17 cellular contexts compared by ENCODE assay signal in the genomic region with DNA sequence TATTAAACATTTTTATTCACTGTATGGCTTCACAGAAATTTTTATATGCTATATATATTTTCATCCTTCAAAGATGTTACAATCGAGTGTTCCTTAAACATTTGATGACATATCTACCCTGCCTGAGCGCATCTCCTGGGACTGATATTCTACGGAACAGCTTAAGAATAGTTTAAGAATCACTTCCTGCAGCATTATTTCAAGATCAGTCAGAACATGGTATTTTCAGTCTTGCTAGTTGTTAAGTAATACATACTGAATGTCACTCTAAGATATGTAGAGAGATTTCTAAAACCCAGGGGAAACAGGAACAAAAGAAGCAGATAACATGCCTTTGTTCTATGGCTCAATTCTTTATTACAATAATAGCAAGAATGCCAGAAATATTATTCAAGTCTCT. TPM values are rescaled to one million over a fixed set of nuclear protein-coding genes. Genes with fewer than 3 reads are reported as not detected.
DNase-seq lines count a peak whose midpoint lies in the region; ATAC-seq and TF ChIP-seq lines count a peak whose summit lies in the region.
"Had no signal": no experiment of that assay in that cellular context is flagged by ENCODE, and none has a peak within 500 bp of the region (broad histone marks: within the 10 kb centered on the region; RNA-seq: fewer than 3 reads in every experiment).

No MANE protein-coding gene starts in this region.

- peaks cover 33 to 64% of the 10 kb centered on the region in 2 experiments for H3K79me1 ChIP-seq in IMR-90 (ENCODE audit: low read depth in 1 of 2, low read length in 2 of 2)
- H3K79me1 ChIP-seq in H9 (ENCODE audit: insufficient read depth, low read depth, low read length, poor library complexity, severe bottlenecking), result no peaks in the 10 kb centered on the region

- H3K27me3 ChIP-seq in IMR-90 (ENCODE audit: control insufficient read depth, insufficient read depth, low read length) (no peaks in the 10 kb centered on the region), muscle layer of duodenum (ENCODE audit: low read depth, low read length) (no peaks in the 10 kb centered on the region), H9 (ENCODE audit: insufficient read depth, low read length) (no peaks in the 10 kb centered on the region)

- WGBS in IMR-90 (ENCODE audit: extremely low coverage in 2 of 2, insufficient read length in 1 of 2), 2 experiments, result no CpG with 5 or more reads among the region's 3 CpGs
- WGBS in H9 (ENCODE audit: extremely low coverage, insufficient read length, low lambda C conversion rate), result no CpG with 5 or more reads among the region's 3 CpGs

- H2BK20ac ChIP-seq in IMR-90 (ENCODE audit: low read depth, low read length) (no peak overlapping the region), H9 (ENCODE audit: low read depth, low read length, poor library complexity, severe bottlenecking) (no peak overlapping the region)

- peaks cover 22% of the 10 kb centered on the region for H3K4me1 ChIP-seq in IMR-90 (ENCODE audit: control insufficient read depth, insufficient read depth, low read length)
- H3K4me1 ChIP-seq in muscle layer of duodenum (ENCODE audit: control insufficient read depth in 1 of 2, insufficient read depth in 2 of 2, low read length in 2 of 2), result peaks cover 7 to 26% of the 10 kb centered on the region in 2 donors
- H3K4me1 ChIP-seq in H9 (ENCODE audit: insufficient read depth, low read length), result no peaks in the 10 kb centered on the region; the same call in 1 of the 2 replicates

- H4K20me1 ChIP-seq in IMR-90 (ENCODE audit: insufficient read depth, low read length), result peaks cover 3% of the 10 kb centered on the region; the same call in 1 of the 2 replicates
- no peaks in the 10 kb centered on the region for H4K20me1 ChIP-seq in H9 (ENCODE audit: control insufficient read depth, insufficient read depth, insufficient read length)

- H3K36me3 ChIP-seq in IMR-90 (ENCODE audit: control insufficient read depth, insufficient read depth, low read length) (no peaks in the 10 kb centered on the region), muscle layer of duodenum (ENCODE audit: control insufficient read depth in 1 of 2, insufficient read depth in 2 of 2, low read length in 2 of 2) (no peaks in the 10 kb centered on the region)

- peak overlapping the region; percentile 6; the same call in 1 of the 2 replicates for H3K4me2 ChIP-seq in IMR-90 (ENCODE audit: low read depth, low read length)
- no peak overlapping the region for H3K4me2 ChIP-seq in H9 (ENCODE audit: insufficient read depth, insufficient read length, low read length)

- TF ChIP-seq CTCF in 22Rv1 (IDR thresholded peaks at IDR 0.05) (no peak), IMR-90 (conservative IDR thresholded peaks at IDR 0.05; ENCODE audit: low read depth, low read length) (no peak), choroid plexus epithelial cell (conservative IDR thresholded peaks at IDR 0.05; ENCODE audit: low read depth, low read length) (no peak), H9 (conservative IDR thresholded peaks at IDR 0.05) (no peak)

- peaks cover 21% of the 10 kb centered on the region for H3K27me3 Mint-ChIP-seq in T-helper 2 cell treated with Interferon-gamma antibody and Interleukin-4, amounts not matched to agents 5 μg/mL and 100 μg/mL, for 36 hours (ENCODE audit: low read depth)
- H3K27me3 Mint-ChIP-seq in H9 (ENCODE audit: low read depth), result no peaks in the 10 kb centered on the region
- H3K27me3 Mint-ChIP-seq: activated naive CD4-positive, alpha-beta T cell treated with anti-CD3 and anti-CD28 coated beads, Interleukin-2, amount 10 ng/mL, durations not matched to agents 7 days and 5 days had no signal

- no TSS peak for BruUV-seq in IMR-90 (replicated peaks; lab: Mats Ljungman, UMichigan)

- H3K56ac ChIP-seq in IMR-90 (ENCODE audit: extremely low read depth, insufficient read depth, low read length) (no peak overlapping the region), H9 (ENCODE audit: insufficient read length, low read depth, low read length) (no peak overlapping the region)

- no peak for ATAC-seq in IMR-90 (ENCODE audit: low read depth)
- ATAC-seq in GM19023 (IDR thresholded peaks at IDR 0.05; ENCODE audit: unreplicated experiment), result no peak
- ATAC-seq: activated CD4-positive, alpha-beta T cell treated with anti-CD3 and anti-CD28 coated beads for 36 hours; HCT116 had no signal

- H3K14ac ChIP-seq in IMR-90 (replicated peaks; ENCODE audit: low read depth, low read length) (no peak overlapping the region), H9 (ENCODE audit: insufficient read depth, low read length) (no peak overlapping the region)

- in situ Hi-C loops in IMR-90 (cut with MboI; ENCODE audit: low sequenced_read_pairs), result no loop called here

- H4K91ac ChIP-seq in IMR-90 (ENCODE audit: insufficient read depth, low read depth, low read length) (no peak overlapping the region), H9 (ENCODE audit: insufficient read length, low read depth, low read length) (no peak overlapping the region)

- H3K9ac ChIP-seq in IMR-90 (ENCODE audit: low read depth, low read length) (no peak overlapping the region), H9 (ENCODE audit: extremely low read depth, insufficient read length, low read length) (no peak overlapping the region)

- H3K79me2 ChIP-seq in H9 (ENCODE audit: insufficient read depth, low read length), result no peaks in the 10 kb centered on the region

- no peaks in the 10 kb centered on the region for H3K9me3 Mint-ChIP-seq in T-helper 2 cell treated with Interferon-gamma antibody and Interleukin-4, amounts not matched to agents 5 μg/mL and 100 μg/mL, for 36 hours
- no peaks in the 10 kb centered on the region for H3K9me3 Mint-ChIP-seq in H9
- H3K9me3 Mint-ChIP-seq: activated naive CD4-positive, alpha-beta T cell treated with anti-CD3 and anti-CD28 coated beads, Interleukin-2, amount 10 ng/mL, durations not matched to agents 7 days and 5 days had no signal

- dilution Hi-C loops in IMR-90 (cut with HindIII; ENCODE audit: low sequenced_read_pairs, unreplicated experiment), result no loop called here

- CTCF ChIA-PET in IMR-90 (lab: Yijun Ruan, JAX), result interaction anchor here (0.7 to 1.4 kb wide), 2 partner anchors 36 to 106 kb away, joined by 3 to 5 read pairs; no protein-coding TSS in a partner anchor

- no peaks in the 10 kb centered on the region for H3K36me3 Mint-ChIP-seq in T-helper 2 cell treated with Interferon-gamma antibody and Interleukin-4, amounts not matched to agents 5 μg/mL and 100 μg/mL, for 36 hours (ENCODE audit: low read depth)
- H3K36me3 Mint-ChIP-seq in H9 (ENCODE audit: insufficient read depth in 1 of 3, low read depth in 3 of 3), result no peaks in the 10 kb centered on the region
- H3K36me3 Mint-ChIP-seq: activated naive CD4-positive, alpha-beta T cell treated with anti-CD3 and anti-CD28 coated beads, Interleukin-2, amount 10 ng/mL, durations not matched to agents 7 days and 5 days had no signal

- H3K4ac ChIP-seq in IMR-90 (ENCODE audit: low read depth, low read length), result peak overlapping the region; percentile 44; the same call in 1 of the 2 replicates
- H3K4ac ChIP-seq in H9 (ENCODE audit: low read depth, low read length), result no peak overlapping the region

- H3K4me3 Mint-ChIP-seq in T-helper 2 cell treated with Interferon-gamma antibody and Interleukin-4, amounts not matched to agents 5 μg/mL and 100 μg/mL, for 36 hours, result no peak overlapping the region
- no peak overlapping the region for H3K4me3 Mint-ChIP-seq in H9
- H3K4me3 Mint-ChIP-seq: activated CD4-positive, alpha-beta T cell treated with anti-CD3 and anti-CD28 coated beads for 36 hours; activated naive CD4-positive, alpha-beta T cell treated with anti-CD3 and anti-CD28 coated beads, Interleukin-2, amount 10 ng/mL, durations not matched to agents 7 days and 5 days had no signal

- TF ChIP-seq RAD21 in IMR-90 (IDR thresholded peaks at IDR 0.05; ENCODE audit: low read length), result no peak

- no peak overlapping the region for H2AK9ac ChIP-seq in IMR-90 (replicated peaks; ENCODE audit: low read depth, low read length, poor library complexity)

- peak; percentile 56 for DNase-seq in IMR-90
- peak; percentile 78 for DNase-seq in choroid plexus epithelial cell (ENCODE audit: low read depth)
- no peak for DNase-seq in stimulated activated CD4-positive, alpha-beta T cell treated with anti-CD3 and anti-CD28 coated beads, Interleukin-2, amount 100 ng/mL, for 24 hours
- DNase-seq in T-helper 2 cell treated with Interferon-gamma antibody and Interleukin-4, amounts not matched to agents 5 μg/mL and 100 μg/mL, for 36 hours (ENCODE audit: low spot score), result no peak
- no peak for DNase-seq in H9
- DNase-seq: activated CD4-positive, alpha-beta T cell treated with anti-CD3 and anti-CD28 coated beads for 36 hours; activated CD8-positive, alpha-beta memory T cell treated with anti-CD3 and anti-CD28 coated beads, Interleukin-2, amount 50 U/mL, for 48 hours; activated naive CD4-positive, alpha-beta T cell treated with anti-CD3 and anti-CD28 coated beads, Interleukin-2, amount 10 ng/mL, durations not matched to agents 7 days and 5 days; glutamatergic neuron; MV-4-11; NCI-H774; stimulated activated naive CD4-positive, alpha-beta T cell treated with Interleukin-2 at 50 U/mL for 16 hours; T-helper 1 cell had no signal

- no peak overlapping the region for H2AK5ac ChIP-seq in IMR-90 (ENCODE audit: low read depth, low read length)
- H2AK5ac ChIP-seq in H9 (ENCODE audit: insufficient read length, low read length), result no peak overlapping the region

- H3K23me2 ChIP-seq in H9 (ENCODE audit: insufficient read length, low read depth, low read length, poor library complexity, severe bottlenecking), result no peaks in the 10 kb centered on the region

- no peak for TF ChIP-seq POLR2A in IMR-90 (IDR thresholded peaks at IDR 0.05; ENCODE audit: low read depth, low read length)

- H2BK12ac ChIP-seq in H9 (ENCODE audit: insufficient read length, low read depth, low read length), result no peak overlapping the region

- H4K5ac ChIP-seq in IMR-90 (ENCODE audit: low read depth, low read length) (no peak overlapping the region), H9 (ENCODE audit: insufficient read length, low read depth, low read length) (no peak overlapping the region)

- no peak overlapping the region; a peak in 1 of 4 replicates for H4K8ac ChIP-seq in IMR-90 (ENCODE audit: low read depth in 2 of 2, low read length in 2 of 2)
- no peak overlapping the region for H4K8ac ChIP-seq in H9 (replicated peaks; ENCODE audit: insufficient read length, low read depth, low read length)

- no peak overlapping the region for H3K23ac ChIP-seq in IMR-90 (ENCODE audit: low read depth, low read length)
- no peak overlapping the region for H3K23ac ChIP-seq in H9 (ENCODE audit: insufficient read length, low read depth, low read length)

- H2AFZ ChIP-seq in IMR-90 (replicated peaks; ENCODE audit: low read length, poor library complexity) (no peak overlapping the region), H9 (ENCODE audit: low read length) (no peak overlapping the region)

- intact Hi-C loops in IMR-90 (cut with micrococcal nuclease), result loop anchor here (10.0 kb wide), 1 partner anchor 252 kb away; no protein-coding TSS in a partner anchor

- H3K4me1 Mint-ChIP-seq in T-helper 2 cell treated with Interferon-gamma antibody and Interleukin-4, amounts not matched to agents 5 μg/mL and 100 μg/mL, for 36 hours (ENCODE audit: low read depth), result no peaks in the 10 kb centered on the region
- peaks cover 6 to 9% of the 10 kb centered on the region in 2 experiments for H3K4me1 Mint-ChIP-seq in H9
- H3K4me1 Mint-ChIP-seq: activated CD4-positive, alpha-beta T cell treated with anti-CD3 and anti-CD28 coated beads for 36 hours; activated naive CD4-positive, alpha-beta T cell treated with anti-CD3 and anti-CD28 coated beads, Interleukin-2, amount 10 ng/mL, durations not matched to agents 7 days and 5 days had no signal

- H3K18ac ChIP-seq in IMR-90 (ENCODE audit: low read depth, low read length) (0 out of 2 replicates have a peak overlapping the region, but pooled peaks have one; percentile 16), H9 (ENCODE audit: insufficient read length, low read depth, low read length) (no peak overlapping the region)

- H3K9me3 ChIP-seq in IMR-90 (ENCODE audit: control insufficient read depth, insufficient read depth, low read length) (no peaks in the 10 kb centered on the region), muscle layer of duodenum (ENCODE audit: control insufficient read depth in 1 of 2, low read length in 2 of 2) (no peaks in the 10 kb centered on the region), H9 (ENCODE audit: control insufficient read depth, low read depth, low read length) (no peaks in the 10 kb centered on the region)

- H3K9me1 ChIP-seq in IMR-90 (ENCODE audit: insufficient read depth, low read length), result peaks cover 2% of the 10 kb centered on the region

- no peak overlapping the region for H3K27ac Mint-ChIP-seq in T-helper 2 cell treated with Interferon-gamma antibody and Interleukin-4, amounts not matched to agents 5 μg/mL and 100 μg/mL, for 36 hours
- no peak overlapping the region for H3K27ac Mint-ChIP-seq in H9
- H3K27ac Mint-ChIP-seq: activated CD4-positive, alpha-beta T cell treated with anti-CD3 and anti-CD28 coated beads for 36 hours; activated naive CD4-positive, alpha-beta T cell treated with anti-CD3 and anti-CD28 coated beads, Interleukin-2, amount 10 ng/mL, durations not matched to agents 7 days and 5 days had no signal

- POLR2A ChIA-PET in IMR-90 (lab: Charles Lee; ENCODE audit: unreplicated experiment), result no interaction called here

- H3K27ac ChIP-seq in 22Rv1, result peak overlapping the region; percentile 82
- H3K27ac ChIP-seq in IMR-90 (ENCODE audit: insufficient read depth, low read length), result peak overlapping the region; percentile 39; the same call in 1 of the 2 replicates
- H3K27ac ChIP-seq in muscle layer of duodenum (ENCODE audit: low read length), result peak overlapping the region; percentile 47
- H3K27ac ChIP-seq in H9 (ENCODE audit: insufficient read length, low read depth, low read length), result no peak overlapping the region

- H2BK120ac ChIP-seq in IMR-90 (ENCODE audit: low read depth, low read length) (peak overlapping the region; percentile 50; the same call in 1 of the 2 replicates), H9 (ENCODE audit: low read depth, low read length, poor library complexity, severe bottlenecking) (no peak overlapping the region)

- no peak overlapping the region for H3T11ph ChIP-seq in H9 (ENCODE audit: low read length)

- H3K4me3 ChIP-seq in IMR-90 (ENCODE audit: insufficient read depth, low read depth, low read length) (no peak overlapping the region), choroid plexus epithelial cell (ENCODE audit: low read depth, low read length) (no peak overlapping the region), muscle layer of duodenum (ENCODE audit: low read depth in 1 of 2, low read length in 2 of 2) (no peak overlapping the region)

- H2BK5ac ChIP-seq in IMR-90 (ENCODE audit: low read depth, low read length, poor library complexity, severe bottlenecking) (peak overlapping the region; percentile 59), H9 (ENCODE audit: insufficient read length, low read length) (no peak overlapping the region)

- H2BK15ac ChIP-seq in IMR-90 (ENCODE audit: low read depth, low read length) (no peak overlapping the region), H9 (ENCODE audit: low read depth, low read length) (no peak overlapping the region)

RNA-seq across cellular contexts. Expression of gene COL8A1, which starts 8.7 kb away (rescaled TPM):
- total RNA-seq in IMR-90 (2012; rRNA removed), result 109 and 119 TPM in 2 replicates
- 133 and 151 TPM in 2 replicates for polyA plus RNA-seq in IMR-90 (2012; rRNA removed)
- 59.3 and 60.5 TPM in 2 replicates for polyA plus RNA-seq in IMR-90 (2012; cell fraction: cytosol; rRNA removed)
- polyA plus RNA-seq in IMR-90 (2012; cell fraction: nucleus; rRNA removed; ENCODE audit: low replicate concordance), result 44.8 and 87.0 TPM in 2 replicates
- 0.17 and 0.26 TPM in 2 replicates for total RNA-seq in H9 (2021)
- total RNA-seq: activated CD4-positive, alpha-beta T cell treated with anti-CD3 and anti-CD28 coated beads for 36 hours had no signal

Comparison
In these comparisons a context has a peak if more than half of its experiments do, and no peak if none do; other contexts are left out.
1. DNase-seq: peak in IMR-90 (single experiment) and choroid plexus epithelial cell (single experiment); none in stimulated activated CD4-positive, alpha-beta T cell treated with anti-CD3 and anti-CD28 coated beads, Interleukin-2, amount 100 ng/mL, for 24 hours (0 of 2), T-helper 2 cell treated with Interferon-gamma antibody and Interleukin-4, amounts not matched to agents 5 μg/mL and 100 μg/mL, for 36 hours (single experiment) and H9 (single experiment).
2. RNA of gene COL8A1, which starts 8.7 kb away (total RNA-seq): 109 to 119 TPM in IMR-90; 0.17 to 0.26 TPM in H9; every median in the first group is over 10 times any median in the second.